ENCODE assay signal across 11 cellular contexts in the genomic region with DNA sequence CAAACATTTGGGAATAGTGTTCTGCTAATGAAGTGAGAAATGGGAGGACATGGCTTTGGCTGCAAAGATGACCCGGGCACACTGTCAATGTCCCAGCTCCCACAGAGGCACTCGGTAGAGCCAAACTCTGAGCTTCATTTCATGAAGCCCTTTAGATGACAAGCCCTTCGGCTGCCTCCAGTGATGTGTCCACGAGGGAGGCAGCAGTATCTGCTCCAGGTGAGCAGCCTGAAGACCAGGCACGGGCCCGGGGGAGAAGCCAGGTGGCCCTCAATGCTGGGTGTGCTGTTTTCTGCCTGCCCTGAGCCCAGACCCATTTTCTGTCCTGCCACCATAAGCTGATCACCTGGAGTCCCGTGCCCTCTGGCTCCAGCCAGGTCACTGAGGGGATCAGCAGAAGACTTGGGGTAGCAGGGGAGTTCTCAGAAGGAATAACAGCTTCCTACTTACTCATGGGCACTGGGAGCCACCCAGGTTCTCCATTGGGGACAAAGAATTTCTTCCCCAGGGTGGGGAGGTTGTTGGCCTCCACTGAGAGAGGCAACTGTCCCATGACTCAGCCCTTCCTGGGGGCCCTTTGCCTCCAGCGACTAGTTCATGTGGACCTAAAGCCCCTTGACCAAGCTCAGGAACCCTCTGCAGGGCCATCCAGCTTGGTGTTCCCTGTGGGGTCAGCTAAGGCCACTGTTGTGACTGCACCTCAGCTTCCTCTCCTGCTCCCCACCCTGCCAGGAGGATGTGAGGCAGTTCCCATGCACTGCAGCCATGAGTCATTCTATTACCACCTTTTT.
DNase-seq lines count a peak whose midpoint lies in the region; ATAC-seq and TF ChIP-seq lines count a peak whose summit lies in the region.
"Had no signal": no experiment of that assay in that cellular context is flagged by ENCODE, and none has a peak within 500 bp of the region (broad histone marks: within the 10 kb centered on the region; RNA-seq: fewer than 3 reads in every experiment).

No MANE protein-coding gene starts in this region.

- no peaks in the 10 kb centered on the region for H3K4me1 Mint-ChIP-seq in progenitor cell of endocrine pancreas (ENCODE audit: low read depth)

- POLR2A ChIA-PET in OCI-LY7 (lab: Charles Lee), result interaction anchor here (0.5 to 0.9 kb wide), 2 partner anchors 11 to 90 kb away, joined by 3 read pairs; no protein-coding TSS in a partner anchor

- H3K9me3 Mint-ChIP-seq in progenitor cell of endocrine pancreas (ENCODE audit: low read depth), result peaks cover 5% of the 10 kb centered on the region

- 89 to 97% methylated on average over 6 to 8 of the region's 8 CpGs for WGBS in body of pancreas, 2 donors

- H3K27ac ChIP-seq in OCI-LY7 (ENCODE audit: low read depth, low read length, poor library complexity, severe bottlenecking) (no peak overlapping the region), body of pancreas (no peak overlapping the region)
- H3K27ac ChIP-seq: brain microvascular endothelial cell had no signal

- H2AFZ ChIP-seq in OCI-LY7 (ENCODE audit: low read length), result no peak overlapping the region

- H3K4me3 ChIP-seq in OCI-LY7 (ENCODE audit: low read depth, low read length, poor library complexity, severe bottlenecking) (no peak overlapping the region), body of pancreas (no peak overlapping the region)

- peak; percentile 82 for DNase-seq in ELR (ENCODE audit: low read depth)
- DNase-seq in OCI-LY7 (ENCODE audit: low spot score), result no peak
- no peak for DNase-seq in body of pancreas
- DNase-seq in mucosa of gallbladder (ENCODE audit: low spot score), result peak; percentile 7
- no peak for DNase-seq in NCI-H446 (lab: John Stamatoyannopoulos, UW)
- DNase-seq in NCI-H2227 treated with DMSO at 0.1 percent for 48 hours (lab: John Stamatoyannopoulos, UW), result no peak
- no peak for DNase-seq in progenitor cell of endocrine pancreas (ENCODE audit: low spot score, unreplicated experiment)
- DNase-seq: brain microvascular endothelial cell; NCI-H526 treated with DMSO at 0.1 percent for 48 hours; stimulated activated naive CD4-positive, alpha-beta T cell had no signal

- H3K9me2 ChIP-seq in OCI-LY7 (ENCODE audit: insufficient read depth, low read length), result no peaks in the 10 kb centered on the region

- no peaks in the 10 kb centered on the region for H3K79me2 ChIP-seq in OCI-LY7 (ENCODE audit: insufficient read depth, low read depth, low read length)

- no peak for TF ChIP-seq CTCF in OCI-LY7 (conservative IDR thresholded peaks at IDR 0.05; ENCODE audit: low read length)
- TF ChIP-seq CTCF in body of pancreas (IDR thresholded peaks at IDR 0.05), result no peak
- TF ChIP-seq CTCF in progenitor cell of endocrine pancreas (IDR thresholded peaks at IDR 0.05; ENCODE audit: unreplicated experiment), result no peak

- peak overlapping the region; percentile 30; the same call in 1 of the 2 replicates for H3K4me2 ChIP-seq in OCI-LY7 (ENCODE audit: low read length)

- no TSS peak for BruUV-seq in OCI-LY7 (replicated peaks; lab: Mats Ljungman, UMichigan)

- no peaks in the 10 kb centered on the region for H4K20me1 ChIP-seq in OCI-LY7 (ENCODE audit: insufficient read depth, low read length)

- H3K4me3 Mint-ChIP-seq in progenitor cell of endocrine pancreas (ENCODE audit: low read depth), result no peak overlapping the region

- no peaks in the 10 kb centered on the region for H3K9me3 ChIP-seq in OCI-LY7 (ENCODE audit: low read length)
- no peaks in the 10 kb centered on the region for H3K9me3 ChIP-seq in body of pancreas

- H3K4me1 ChIP-seq in OCI-LY7 (ENCODE audit: insufficient read depth, low read length, poor library complexity, severe bottlenecking) (peaks cover 49% of the 10 kb centered on the region), body of pancreas (peaks cover under 1% of the 10 kb centered on the region)

- peak; percentile 13 for ATAC-seq in body of pancreas
- ATAC-seq in GM19463 (IDR thresholded peaks at IDR 0.05; ENCODE audit: unreplicated experiment), result no peak

- H3K27me3 ChIP-seq in body of pancreas, result no peaks in the 10 kb centered on the region
- H3K27me3 ChIP-seq: brain microvascular endothelial cell had no signal

- TF ChIP-seq POLR2A in body of pancreas (IDR thresholded peaks at IDR 0.05), result no peak

- CTCF ChIA-PET in OCI-LY7 (lab: Charles Lee; ENCODE audit: unreplicated experiment), result no interaction called here

- no peak overlapping the region for H3K27ac Mint-ChIP-seq in progenitor cell of endocrine pancreas

- no peaks in the 10 kb centered on the region for H3K36me3 Mint-ChIP-seq in progenitor cell of endocrine pancreas (ENCODE audit: insufficient read depth)

- H3K36me3 ChIP-seq in OCI-LY7 (ENCODE audit: insufficient read depth, low read length) (no peaks in the 10 kb centered on the region; the same call in 1 of the 2 replicates), body of pancreas (replicated peaks in 1 of 2; ENCODE audit: insufficient read depth in 1 of 2, low read depth in 2 of 2) (no peaks in the 10 kb centered on the region)
- H3K36me3 ChIP-seq: brain microvascular endothelial cell had no signal

- H3K27me3 Mint-ChIP-seq in progenitor cell of endocrine pancreas, result no peaks in the 10 kb centered on the region

- intact Hi-C loops in OCI-LY7 (cut with micrococcal nuclease; ENCODE audit: unreplicated experiment), result no loop called here
- intact Hi-C loops in body of pancreas (cut with DNase I), result no loop called here

Comparison
In these comparisons a context has a peak if more than half of its experiments do, and no peak if none do; other contexts are left out.
1. DNase-seq: peak in ELR (single experiment) and mucosa of gallbladder (single experiment); none in OCI-LY7 (single experiment), body of pancreas (0 of 4), NCI-H446 (0 of 2), NCI-H2227 treated with DMSO at 0.1 percent for 48 hours (single experiment) and progenitor cell of endocrine pancreas (single experiment).